ENCODE assay signal across 8 cellular contexts in genomic region chr20:35269055-35269781, GRCh38. TPM values are rescaled to one million over a fixed set of nuclear protein-coding genes. Genes with fewer than 3 reads are reported as not detected.
DNase-seq lines count a peak whose midpoint lies in the region; ATAC-seq and TF ChIP-seq lines count a peak whose summit lies in the region.

No MANE protein-coding gene starts in this region.

- H2BK5ac ChIP-seq in H9 (ENCODE audit: insufficient read length, low read length): no peak overlapping the region

- H3K9me3 ChIP-seq in CD4-positive, CD25-positive, alpha-beta regulatory T cell (ENCODE audit: control insufficient read depth in 2 of 2, low read length in 2 of 2): no peaks in the 10 kb centered on the region
- no peaks in the 10 kb centered on the region for H3K9me3 ChIP-seq in H9 (ENCODE audit: control insufficient read depth, low read depth, low read length)
- H3K9me3 ChIP-seq in OCI-LY1 (ENCODE audit: low read length): no peaks in the 10 kb centered on the region

- H2BK15ac ChIP-seq in H9 (ENCODE audit: low read depth, low read length): no peak overlapping the region

- H3T11ph ChIP-seq in H9 (ENCODE audit: low read length): no peak overlapping the region

- no peak overlapping the region for H2BK120ac ChIP-seq in H9 (ENCODE audit: low read depth, low read length, poor library complexity, severe bottlenecking)

- no peaks in the 10 kb centered on the region for H3K27me3 ChIP-seq in CD4-positive, CD25-positive, alpha-beta regulatory T cell (ENCODE audit: control insufficient read depth, insufficient read depth, low read length)
- H3K27me3 ChIP-seq in H9 (ENCODE audit: insufficient read depth, low read length): no peaks in the 10 kb centered on the region
- H3K27me3 ChIP-seq in OCI-LY1 (ENCODE audit: insufficient read depth, low read length): no peaks in the 10 kb centered on the region

- no peaks in the 10 kb centered on the region for H3F3A ChIP-seq in OCI-LY1 (ENCODE audit: insufficient read depth, low read length)

- no peaks in the 10 kb centered on the region for H3K9me2 ChIP-seq in OCI-LY1 (ENCODE audit: low read depth, low read length)

- peaks cover 0 to 19% (median 9%) of the 10 kb centered on the region in 4 donors for H3K4me1 Mint-ChIP-seq in CD4-positive, CD25-positive, alpha-beta regulatory T cell
- peaks cover 34 to 40% of the 10 kb centered on the region in 2 experiments for H3K4me1 Mint-ChIP-seq in H9

- H2BK12ac ChIP-seq in H9 (ENCODE audit: insufficient read length, low read depth, low read length): no peak overlapping the region

- H3K79me2 ChIP-seq in H9 (ENCODE audit: insufficient read depth, low read length): no peaks in the 10 kb centered on the region
- H3K79me2 ChIP-seq in OCI-LY1 (ENCODE audit: insufficient read depth, low read length): no peaks in the 10 kb centered on the region

- H3K36me3 ChIP-seq in CD4-positive, CD25-positive, alpha-beta regulatory T cell (ENCODE audit: control insufficient read depth, insufficient read depth, low read length): peaks cover 23% of the 10 kb centered on the region
- no peaks in the 10 kb centered on the region for H3K36me3 ChIP-seq in OCI-LY1 (ENCODE audit: insufficient read depth, low read length)

- no peaks in the 10 kb centered on the region for H3K27me3 Mint-ChIP-seq in CD4-positive, CD25-positive, alpha-beta regulatory T cell
- H3K27me3 Mint-ChIP-seq in H9 (ENCODE audit: low read depth): no peaks in the 10 kb centered on the region; the same call in 1 of the 2 replicates

- H3K9ac ChIP-seq in H9 (ENCODE audit: extremely low read depth, insufficient read length, low read length) (no peak overlapping the region), OCI-LY1 (ENCODE audit: low read length) (no peak overlapping the region)

- peaks cover 28% of the 10 kb centered on the region for H3K36me3 Mint-ChIP-seq in CD4-positive, CD25-positive, alpha-beta regulatory T cell
- H3K36me3 Mint-ChIP-seq in H9 (ENCODE audit: insufficient read depth in 1 of 3, low read depth in 3 of 3): peaks cover 0 to 60% (median 40%) of the 10 kb centered on the region in 3 experiments; a peak in 5 of 7 replicates

- peak overlapping the region in 1 of 4 donors; percentile 38 for H3K4me3 Mint-ChIP-seq in CD4-positive, CD25-positive, alpha-beta regulatory T cell
- 0 out of 5 replicates have a peak overlapping the region, but pooled peaks of 1 of the 2 experiments have one; percentile 3 for H3K4me3 Mint-ChIP-seq in H9

- H3K23me2 ChIP-seq in H9 (ENCODE audit: insufficient read length, low read depth, low read length, poor library complexity, severe bottlenecking): no peaks in the 10 kb centered on the region

- H3K27ac ChIP-seq in CD4-positive, CD25-positive, alpha-beta regulatory T cell (ENCODE audit: insufficient read depth, low read length, poor library complexity, severe bottlenecking): no peak overlapping the region
- no peak overlapping the region for H3K27ac ChIP-seq in H9 (ENCODE audit: insufficient read length, low read depth, low read length)
- no peak overlapping the region for H3K27ac ChIP-seq in OCI-LY1 (ENCODE audit: low read depth, low read length, poor library complexity, severe bottlenecking)

- H3K4ac ChIP-seq in H9 (ENCODE audit: low read depth, low read length): no peak overlapping the region

- DNase-seq in CD4-positive, CD25-positive, alpha-beta regulatory T cell: peak in 2 of 3 donors; percentile 19 to 40
- DNase-seq in H9 (peak; percentile 92), foreskin melanocyte (peak; percentile 41), occipital lobe (lab: John Stamatoyannopoulos, UW) (peak; percentile 28), NCI-H774 (lab: John Stamatoyannopoulos, UW) (no peak)
- DNase-seq in activated T-helper 9 cell treated with anti-CD3 and anti-CD28 coated beads, Interleukin-2, amount 50 U/mL, for 16 hours (ENCODE audit: low read depth): peak; percentile 18

- H3K18ac ChIP-seq in H9 (ENCODE audit: insufficient read length, low read depth, low read length): no peak overlapping the region

- H3K4me2 ChIP-seq in H9 (ENCODE audit: insufficient read depth, insufficient read length, low read length) (no peak overlapping the region), OCI-LY1 (ENCODE audit: low read length) (no peak overlapping the region)

- H2AFZ ChIP-seq in H9 (ENCODE audit: low read length): no peak overlapping the region
- no peak overlapping the region for H2AFZ ChIP-seq in OCI-LY1 (ENCODE audit: low read length)

- H3K14ac ChIP-seq in H9 (ENCODE audit: insufficient read depth, low read length): no peak overlapping the region

- TF ChIP-seq CTCF in H9 (conservative IDR thresholded peaks at IDR 0.05) (peak; percentile 96), OCI-LY1 (IDR thresholded peaks at IDR 0.05; ENCODE audit: low read length) (peak; percentile 86)

- no peak overlapping the region for H4K5ac ChIP-seq in H9 (ENCODE audit: insufficient read length, low read depth, low read length)

- no peak overlapping the region for H3K27ac Mint-ChIP-seq in CD4-positive, CD25-positive, alpha-beta regulatory T cell
- H3K27ac Mint-ChIP-seq in H9: peak overlapping the region in 2 of 3 experiments; percentile 51 to 75; a peak in 2 of 7 replicates

- H4K91ac ChIP-seq in H9 (ENCODE audit: insufficient read length, low read depth, low read length): no peak overlapping the region

- H3K4me3 ChIP-seq in CD4-positive, CD25-positive, alpha-beta regulatory T cell (ENCODE audit: low read depth, low read length): no peak overlapping the region
- H3K4me3 ChIP-seq in OCI-LY1 (ENCODE audit: low read depth, low read length, poor library complexity, severe bottlenecking): no peak overlapping the region

- no peaks in the 10 kb centered on the region for H3K79me1 ChIP-seq in H9 (ENCODE audit: insufficient read depth, low read depth, low read length, poor library complexity, severe bottlenecking)

- no peak overlapping the region for H3K56ac ChIP-seq in H9 (ENCODE audit: insufficient read length, low read depth, low read length)

- H3K4me1 ChIP-seq in CD4-positive, CD25-positive, alpha-beta regulatory T cell (ENCODE audit: control insufficient read depth, insufficient read depth, low read length, poor library complexity, severe bottlenecking): no peaks in the 10 kb centered on the region
- H3K4me1 ChIP-seq in H9 (ENCODE audit: insufficient read depth, low read length) (no peaks in the 10 kb centered on the region; the same call in 1 of the 2 replicates), OCI-LY1 (ENCODE audit: insufficient read depth, low read length, severe bottlenecking) (no peaks in the 10 kb centered on the region)

- WGBS in H9 (ENCODE audit: extremely low coverage, insufficient read length, low lambda C conversion rate): no CpG with 5 or more reads among the region's 14 CpGs

- H4K20me1 ChIP-seq in H9 (ENCODE audit: control insufficient read depth, insufficient read depth, insufficient read length) (no peaks in the 10 kb centered on the region), OCI-LY1 (ENCODE audit: insufficient read depth, low read length) (no peaks in the 10 kb centered on the region)

- no peak overlapping the region for H2AK5ac ChIP-seq in H9 (ENCODE audit: insufficient read length, low read length)

- no peak overlapping the region for H3K23ac ChIP-seq in H9 (ENCODE audit: insufficient read length, low read depth, low read length)

- H3K9me3 Mint-ChIP-seq in CD4-positive, CD25-positive, alpha-beta regulatory T cell: no peaks in the 10 kb centered on the region
- no peaks in the 10 kb centered on the region; a peak in 1 of 5 replicates for H3K9me3 Mint-ChIP-seq in H9

- H2BK20ac ChIP-seq in H9 (ENCODE audit: low read depth, low read length, poor library complexity, severe bottlenecking): no peak overlapping the region

- peak in 1 of 2 donors; percentile 36 for ATAC-seq in CD4-positive, CD25-positive, alpha-beta regulatory T cell (ENCODE audit: low read depth in 2 of 2)
- ATAC-seq in GM18867 (IDR thresholded peaks at IDR 0.05; ENCODE audit: unreplicated experiment): no peak

- H4K8ac ChIP-seq in H9 (replicated peaks; ENCODE audit: insufficient read length, low read depth, low read length): no peak overlapping the region

RNA-seq across cellular contexts. Expression of gene MMP24OS, which starts 8.7 kb away (rescaled TPM):
- 50.6 TPM for total RNA-seq in CD4-positive, CD25-positive, alpha-beta regulatory T cell
- polyA plus RNA-seq in CD4-positive, CD25-positive, alpha-beta regulatory T cell: 10 to 100 TPM in 1 of 4 donors, 1 to 10 TPM in 3; 8.7 to 10.2 (median 9.3) TPM
- total RNA-seq in H9 (2021) (43.8 and 45.6 TPM in 2 replicates), occipital lobe (1.9 TPM)

RNA-seq across cellular contexts. Expression of gene EIF6, which starts 15.4 kb away (rescaled TPM):
- total RNA-seq in CD4-positive, CD25-positive, alpha-beta regulatory T cell: 52.2 TPM
- 100 to 1,000 TPM; 170 to 203 (median 185) TPM for polyA plus RNA-seq in CD4-positive, CD25-positive, alpha-beta regulatory T cell
- 150 and 154 TPM in 2 replicates for total RNA-seq in H9 (2021)
- 58.3 TPM for total RNA-seq in occipital lobe

RNA-seq across cellular contexts. Expression of gene FAM83C, which starts 23.0 kb away (rescaled TPM):
- total RNA-seq in CD4-positive, CD25-positive, alpha-beta regulatory T cell: not detected
- polyA plus RNA-seq in CD4-positive, CD25-positive, alpha-beta regulatory T cell: not detected
- total RNA-seq in H9 (2021) (not detected in 2 replicates), occipital lobe (not detected)

RNA-seq across cellular contexts. Expression of gene MMP24, which starts 42.7 kb away (rescaled TPM):
- total RNA-seq in CD4-positive, CD25-positive, alpha-beta regulatory T cell: not detected
- under 1 TPM; 0.05 to 0.16 (median 0.09) TPM for polyA plus RNA-seq in CD4-positive, CD25-positive, alpha-beta regulatory T cell
- total RNA-seq in H9 (2021) (23.0 and 24.7 TPM in 2 replicates), occipital lobe (76.1 TPM)

Comparison
In these comparisons a context has a peak if more than half of its experiments do, and no peak if none do; other contexts are left out.
1. H3K27ac Mint-ChIP-seq: peak in H9 (2 of 3); none in CD4-positive, CD25-positive, alpha-beta regulatory T cell (0 of 3).
2. RNA of gene MMP24OS, which starts 8.7 kb away (total RNA-seq): 50.6 TPM in CD4-positive, CD25-positive, alpha-beta regulatory T cell (single experiment) and 43.8 to 45.6 TPM in H9; 1.9 TPM in occipital lobe (single experiment); every median in the first group is over 10 times any median in the second.